In the genomic region with DNA sequence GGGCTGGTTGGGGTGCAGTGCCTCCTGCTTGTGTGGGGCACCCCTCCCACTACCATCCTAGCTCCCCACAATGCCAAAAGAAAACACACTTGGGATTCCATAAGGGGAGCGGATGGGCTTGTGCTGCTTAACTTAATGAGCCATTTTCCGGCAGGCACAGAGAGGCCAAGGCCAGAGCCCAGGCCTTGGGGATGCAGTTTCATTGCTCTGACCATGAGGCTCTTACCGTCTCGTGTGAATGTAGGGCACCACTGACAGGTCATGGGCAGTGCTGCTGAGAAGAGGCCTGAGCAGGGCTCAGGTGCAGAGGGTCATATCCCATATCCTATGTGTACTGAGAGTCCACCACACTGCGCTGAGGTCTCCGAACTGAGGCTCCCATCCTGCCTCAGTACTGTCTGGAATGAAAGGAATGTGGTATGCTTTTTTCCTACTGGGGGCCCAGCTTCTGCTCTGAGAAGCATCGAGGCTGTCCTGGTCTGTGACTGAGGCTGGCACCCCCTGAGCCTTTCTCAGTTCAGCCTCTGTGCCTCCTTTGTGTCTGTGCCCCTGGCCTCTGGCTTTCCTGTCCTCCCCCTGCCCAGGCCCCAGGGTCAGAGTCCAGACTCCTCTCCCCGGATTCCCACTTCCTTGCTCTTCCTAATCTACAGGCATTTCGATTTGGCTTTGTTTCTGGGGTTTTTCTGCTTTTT, we compare ENCODE assay signal across 1 cellular context.
A peak's percentile ranks its signal among the peaks of the same experiment; 100 is the strongest.
TF ChIP-seq lines count a peak whose summit lies in the region.

No MANE protein-coding gene starts in this region.

TF ChIP-seq in HepG2, 621 proteins besides CTCF, POLR2A, EP300 and RAD21 (continued from another document and continues in another):
- TF ChIP-seq, protein P1, sequence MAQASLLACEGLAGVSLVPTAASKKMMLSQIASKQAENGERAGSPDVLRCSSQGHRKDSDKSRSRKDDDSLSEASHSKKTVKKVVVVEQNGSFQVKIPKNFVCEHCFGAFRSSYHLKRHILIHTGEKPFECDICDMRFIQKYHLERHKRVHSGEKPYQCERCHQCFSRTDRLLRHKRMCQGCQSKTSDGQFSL (CRISPR knock-in tag; IDR thresholded peaks at IDR 0.05): peak; percentile 49; the same call in 1 of the 2 replicates
- TF ChIP-seq NCOR1 (IDR thresholded peaks at IDR 0.05; ENCODE audit: borderline replicate concordance, low read length) (peak; percentile 94), ZNF816 (CRISPR knock-in tag; IDR thresholded peaks at IDR 0.05; ENCODE audit: borderline replicate concordance) (no peak), FIP1L1 (IDR thresholded peaks at IDR 0.05; ENCODE audit: borderline replicate concordance, insufficient read depth, low read depth, low read length) (no peak), GATA4 (IDR thresholded peaks at IDR 0.05; ENCODE audit: borderline replicate concordance, low read depth) (no peak), ZKSCAN8 (CRISPR knock-in tag; IDR thresholded peaks at IDR 0.05; ENCODE audit: borderline replicate concordance) (0 out of 2 replicates have a peak, but pooled peaks have one; percentile 28), HIVEP1 (CRISPR knock-in tag; IDR thresholded peaks at IDR 0.05) (peak; percentile 56), KDM2A (CRISPR knock-in tag; IDR thresholded peaks at IDR 0.05; ENCODE audit: borderline replicate concordance, low read depth) (peak; percentile 51; the same call in 1 of the 2 replicates), ZNF232 (CRISPR knock-in tag; IDR thresholded peaks at IDR 0.05; ENCODE audit: borderline replicate concordance) (peak; percentile 66; the same call in 1 of the 2 replicates), MTF1 (CRISPR knock-in tag; IDR thresholded peaks at IDR 0.05) (no peak), ATF7 (IDR thresholded peaks at IDR 0.05) (no peak), ATF7 (CRISPR knock-in tag; IDR thresholded peaks at IDR 0.05) (0 out of 2 replicates have a peak, but pooled peaks have one; percentile 68), KDM5A (IDR thresholded peaks at IDR 0.05; ENCODE audit: borderline replicate concordance, low read length) (no peak), ZNF441 (CRISPR knock-in tag; IDR thresholded peaks at IDR 0.05; ENCODE audit: borderline replicate concordance) (no peak), ZNF383 (CRISPR knock-in tag; IDR thresholded peaks at IDR 0.05; ENCODE audit: borderline replicate concordance) (0 out of 2 replicates have a peak, but pooled peaks have one; percentile 15), ZBTB20 (CRISPR knock-in tag; IDR thresholded peaks at IDR 0.05; ENCODE audit: borderline replicate concordance, low read depth) (0 out of 2 replicates have a peak, but pooled peaks have one; percentile 39), SOX6 (IDR thresholded peaks at IDR 0.05) (no peak), SOX6 (CRISPR knock-in tag; IDR thresholded peaks at IDR 0.05) (peak; percentile 90), TBX3 (IDR thresholded peaks at IDR 0.05; ENCODE audit: borderline replicate concordance) (no peak), NFE2L1 (CRISPR knock-in tag; IDR thresholded peaks at IDR 0.05; ENCODE audit: borderline replicate concordance) (no peak), ZNF709 (CRISPR knock-in tag; IDR thresholded peaks at IDR 0.05) (peak; percentile 63; the same call in 1 of the 2 replicates), ZNF670 (CRISPR knock-in tag; IDR thresholded peaks at IDR 0.05; ENCODE audit: borderline replicate concordance) (no peak), SIN3B (IDR thresholded peaks at IDR 0.05; ENCODE audit: low read length) (no peak), ZNF180 (CRISPR knock-in tag; IDR thresholded peaks at IDR 0.05; ENCODE audit: borderline replicate concordance, low read depth) (no peak), TRIM24 (CRISPR knock-in tag; IDR thresholded peaks at IDR 0.05) (no peak), ZNF264 (CRISPR knock-in tag; IDR thresholded peaks at IDR 0.05) (peak; percentile 95), MED8 (CRISPR knock-in tag; IDR thresholded peaks at IDR 0.05; ENCODE audit: insufficient replicate concordance) (no peak), KDM6A (CRISPR knock-in tag; IDR thresholded peaks at IDR 0.05; ENCODE audit: low read depth) (peak; percentile 97), ARID2 (CRISPR knock-in tag; IDR thresholded peaks at IDR 0.05; ENCODE audit: borderline replicate concordance) (no peak), KAT8 (CRISPR knock-in tag; IDR thresholded peaks at IDR 0.05) (peak; percentile 87; the same call in 1 of the 2 replicates), PAWR (CRISPR knock-in tag; IDR thresholded peaks at IDR 0.05; ENCODE audit: borderline replicate concordance) (no peak), NFRKB (IDR thresholded peaks at IDR 0.05) (no peak), TAF15 (IDR thresholded peaks at IDR 0.05; ENCODE audit: low read depth, low read length, poor library complexity, severe bottlenecking) (no peak), PHF5A (CRISPR knock-in tag; IDR thresholded peaks at IDR 0.05; ENCODE audit: low read depth, unreplicated experiment) (peak; percentile 42), ZFP82 (CRISPR knock-in tag; IDR thresholded peaks at IDR 0.05; ENCODE audit: borderline replicate concordance) (no peak), ZNF30 (CRISPR knock-in tag; IDR thresholded peaks at IDR 0.05) (no peak), ZKSCAN1 (IDR thresholded peaks at IDR 0.05; ENCODE audit: low read length) (no peak), SSRP1 (CRISPR knock-in tag; IDR thresholded peaks at IDR 0.05) (no peak), ZSCAN21 (CRISPR knock-in tag; IDR thresholded peaks at IDR 0.05; ENCODE audit: borderline replicate concordance) (peak; percentile 63; the same call in 1 of the 2 replicates), NRL (CRISPR knock-in tag; IDR thresholded peaks at IDR 0.05; ENCODE audit: borderline replicate concordance) (no peak; the same call in 1 of the 2 replicates), FLYWCH1 (CRISPR knock-in tag; IDR thresholded peaks at IDR 0.05) (no peak)
- TF ChIP-seq, protein P2, sequence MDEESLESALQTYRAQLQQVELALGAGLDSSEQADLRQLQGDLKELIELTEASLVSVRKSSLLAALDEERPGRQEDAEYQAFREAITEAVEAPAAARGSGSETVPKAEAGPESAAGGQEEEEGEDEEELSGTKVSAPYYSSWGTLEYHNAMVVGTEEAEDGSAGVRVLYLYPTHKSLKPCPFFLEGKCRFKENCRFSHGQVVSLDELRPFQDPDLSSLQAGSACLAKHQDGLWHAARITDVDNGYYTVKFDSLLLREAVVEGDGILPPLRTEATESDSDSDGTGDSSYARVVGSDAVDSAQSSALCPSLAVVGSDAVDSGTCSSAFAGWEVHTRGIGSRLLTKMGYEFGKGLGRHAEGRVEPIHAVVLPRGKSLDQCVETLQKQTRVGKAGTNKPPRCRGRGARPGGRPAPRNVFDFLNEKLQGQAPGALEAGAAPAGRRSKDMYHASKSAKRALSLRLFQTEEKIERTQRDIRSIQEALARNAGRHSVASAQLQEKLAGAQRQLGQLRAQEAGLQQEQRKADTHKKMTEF (CRISPR knock-in tag; IDR thresholded peaks at IDR 0.05): peak; percentile 82
- TF ChIP-seq, protein P3, sequence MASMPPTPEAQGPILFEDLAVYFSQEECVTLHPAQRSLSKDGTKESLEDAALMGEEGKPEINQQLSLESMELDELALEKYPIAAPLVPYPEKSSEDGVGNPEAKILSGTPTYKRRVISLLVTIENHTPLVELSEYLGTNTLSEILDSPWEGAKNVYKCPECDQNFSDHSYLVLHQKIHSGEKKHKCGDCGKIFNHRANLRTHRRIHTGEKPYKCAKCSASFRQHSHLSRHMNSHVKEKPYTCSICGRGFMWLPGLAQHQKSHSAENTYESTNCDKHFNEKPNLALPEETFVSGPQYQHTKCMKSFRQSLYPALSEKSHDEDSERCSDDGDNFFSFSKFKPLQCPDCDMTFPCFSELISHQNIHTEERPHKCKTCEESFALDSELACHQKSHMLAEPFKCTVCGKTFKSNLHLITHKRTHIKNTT (CRISPR knock-in tag; IDR thresholded peaks at IDR 0.05): no peak
- TF ChIP-seq, protein P4, sequence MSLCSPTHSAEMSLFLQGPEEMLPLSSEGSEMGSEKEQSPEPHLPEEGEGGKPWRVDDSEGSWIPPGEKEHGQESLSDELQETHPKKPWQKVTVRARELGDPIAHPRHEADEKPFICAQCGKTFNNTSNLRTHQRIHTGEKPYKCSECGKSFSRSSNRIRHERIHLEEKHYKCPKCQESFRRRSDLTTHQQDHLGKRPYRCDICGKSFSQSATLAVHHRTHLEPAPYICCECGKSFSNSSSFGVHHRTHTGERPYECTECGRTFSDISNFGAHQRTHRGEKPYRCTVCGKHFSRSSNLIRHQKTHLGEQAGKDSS (CRISPR knock-in tag; IDR thresholded peaks at IDR 0.05; ENCODE audit: borderline replicate concordance, low read depth): 0 out of 2 replicates have a peak, but pooled peaks have one; percentile 54
- TF ChIP-seq, protein P5, sequence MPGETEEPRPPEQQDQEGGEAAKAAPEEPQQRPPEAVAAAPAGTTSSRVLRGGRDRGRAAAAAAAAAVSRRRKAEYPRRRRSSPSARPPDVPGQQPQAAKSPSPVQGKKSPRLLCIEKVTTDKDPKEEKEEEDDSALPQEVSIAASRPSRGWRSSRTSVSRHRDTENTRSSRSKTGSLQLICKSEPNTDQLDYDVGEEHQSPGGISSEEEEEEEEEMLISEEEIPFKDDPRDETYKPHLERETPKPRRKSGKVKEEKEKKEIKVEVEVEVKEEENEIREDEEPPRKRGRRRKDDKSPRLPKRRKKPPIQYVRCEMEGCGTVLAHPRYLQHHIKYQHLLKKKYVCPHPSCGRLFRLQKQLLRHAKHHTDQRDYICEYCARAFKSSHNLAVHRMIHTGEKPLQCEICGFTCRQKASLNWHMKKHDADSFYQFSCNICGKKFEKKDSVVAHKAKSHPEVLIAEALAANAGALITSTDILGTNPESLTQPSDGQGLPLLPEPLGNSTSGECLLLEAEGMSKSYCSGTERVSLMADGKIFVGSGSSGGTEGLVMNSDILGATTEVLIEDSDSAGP (CRISPR knock-in tag; IDR thresholded peaks at IDR 0.05; ENCODE audit: borderline replicate concordance): peak; percentile 72
- TF ChIP-seq, protein P6, sequence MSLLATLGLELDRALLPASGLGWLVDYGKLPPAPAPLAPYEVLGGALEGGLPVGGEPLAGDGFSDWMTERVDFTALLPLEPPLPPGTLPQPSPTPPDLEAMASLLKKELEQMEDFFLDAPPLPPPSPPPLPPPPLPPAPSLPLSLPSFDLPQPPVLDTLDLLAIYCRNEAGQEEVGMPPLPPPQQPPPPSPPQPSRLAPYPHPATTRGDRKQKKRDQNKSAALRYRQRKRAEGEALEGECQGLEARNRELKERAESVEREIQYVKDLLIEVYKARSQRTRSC (CRISPR knock-in tag; IDR thresholded peaks at IDR 0.05; ENCODE audit: low read depth): no peak
- TF ChIP-seq, protein P7, sequence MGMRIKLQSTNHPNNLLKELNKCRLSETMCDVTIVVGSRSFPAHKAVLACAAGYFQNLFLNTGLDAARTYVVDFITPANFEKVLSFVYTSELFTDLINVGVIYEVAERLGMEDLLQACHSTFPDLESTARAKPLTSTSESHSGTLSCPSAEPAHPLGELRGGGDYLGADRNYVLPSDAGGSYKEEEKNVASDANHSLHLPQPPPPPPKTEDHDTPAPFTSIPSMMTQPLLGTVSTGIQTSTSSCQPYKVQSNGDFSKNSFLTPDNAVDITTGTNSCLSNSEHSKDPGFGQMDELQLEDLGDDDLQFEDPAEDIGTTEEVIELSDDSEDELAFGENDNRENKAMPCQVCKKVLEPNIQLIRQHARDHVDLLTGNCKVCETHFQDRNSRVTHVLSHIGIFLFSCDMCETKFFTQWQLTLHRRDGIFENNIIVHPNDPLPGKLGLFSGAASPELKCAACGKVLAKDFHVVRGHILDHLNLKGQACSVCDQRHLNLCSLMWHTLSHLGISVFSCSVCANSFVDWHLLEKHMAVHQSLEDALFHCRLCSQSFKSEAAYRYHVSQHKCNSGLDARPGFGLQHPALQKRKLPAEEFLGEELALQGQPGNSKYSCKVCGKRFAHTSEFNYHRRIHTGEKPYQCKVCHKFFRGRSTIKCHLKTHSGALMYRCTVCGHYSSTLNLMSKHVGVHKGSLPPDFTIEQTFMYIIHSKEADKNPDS (CRISPR knock-in tag; IDR thresholded peaks at IDR 0.05): peak; percentile 27; the same call in 1 of the 2 replicates
- TF ChIP-seq, protein P8, sequence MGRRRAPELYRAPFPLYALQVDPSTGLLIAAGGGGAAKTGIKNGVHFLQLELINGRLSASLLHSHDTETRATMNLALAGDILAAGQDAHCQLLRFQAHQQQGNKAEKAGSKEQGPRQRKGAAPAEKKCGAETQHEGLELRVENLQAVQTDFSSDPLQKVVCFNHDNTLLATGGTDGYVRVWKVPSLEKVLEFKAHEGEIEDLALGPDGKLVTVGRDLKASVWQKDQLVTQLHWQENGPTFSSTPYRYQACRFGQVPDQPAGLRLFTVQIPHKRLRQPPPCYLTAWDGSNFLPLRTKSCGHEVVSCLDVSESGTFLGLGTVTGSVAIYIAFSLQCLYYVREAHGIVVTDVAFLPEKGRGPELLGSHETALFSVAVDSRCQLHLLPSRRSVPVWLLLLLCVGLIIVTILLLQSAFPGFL (CRISPR knock-in tag; IDR thresholded peaks at IDR 0.05): no peak
- TF ChIP-seq, protein P9, sequence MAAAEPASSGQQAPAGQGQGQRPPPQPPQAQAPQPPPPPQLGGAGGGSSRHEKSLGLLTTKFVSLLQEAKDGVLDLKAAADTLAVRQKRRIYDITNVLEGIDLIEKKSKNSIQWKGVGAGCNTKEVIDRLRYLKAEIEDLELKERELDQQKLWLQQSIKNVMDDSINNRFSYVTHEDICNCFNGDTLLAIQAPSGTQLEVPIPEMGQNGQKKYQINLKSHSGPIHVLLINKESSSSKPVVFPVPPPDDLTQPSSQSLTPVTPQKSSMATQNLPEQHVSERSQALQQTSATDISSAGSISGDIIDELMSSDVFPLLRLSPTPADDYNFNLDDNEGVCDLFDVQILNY (CRISPR knock-in tag; conservative IDR thresholded peaks at IDR 0.05): no peak
